28 cellular contexts compared by ENCODE assay signal in the genomic region with DNA sequence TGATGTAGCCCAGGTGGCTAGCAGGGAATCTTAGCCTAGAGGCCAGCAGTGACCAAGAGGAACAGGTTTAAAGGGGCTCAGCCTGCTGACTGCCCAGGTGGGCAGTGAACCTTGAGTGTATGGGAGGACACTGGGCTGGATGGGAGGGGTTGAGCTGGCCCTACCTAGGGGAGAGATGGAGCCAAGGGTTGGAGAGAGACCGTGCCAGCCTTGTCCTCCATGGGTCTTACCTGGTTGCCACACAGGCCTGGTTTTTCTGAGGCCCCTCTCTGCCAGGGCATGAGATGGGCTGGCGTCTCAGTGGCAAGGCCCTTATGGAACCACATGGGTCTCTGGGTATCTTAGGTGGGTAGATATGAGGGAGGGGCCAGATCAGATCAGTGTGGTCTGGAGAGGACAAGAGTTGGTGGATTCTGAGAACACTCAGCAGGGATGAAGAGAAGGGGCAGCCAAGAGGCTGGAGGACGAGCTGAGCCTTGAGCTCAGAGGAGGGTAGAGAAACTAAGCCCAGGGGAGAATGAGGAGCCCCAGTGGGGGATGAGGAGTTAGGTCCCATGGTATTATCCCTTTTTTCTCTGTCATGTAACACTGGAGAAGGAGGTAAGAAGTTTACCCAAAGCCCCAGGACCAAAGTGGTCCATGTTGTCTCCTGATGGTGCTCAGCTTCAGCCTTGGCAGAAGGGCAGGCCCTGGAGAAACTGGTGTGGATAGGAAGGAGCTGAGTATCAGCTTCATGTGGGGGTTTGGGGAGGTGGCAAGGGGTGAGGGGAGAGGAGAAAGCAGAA. TPM values are rescaled to one million over a fixed set of nuclear protein-coding genes. Genes with fewer than 3 reads are reported as not detected.
DNase-seq lines count a peak whose midpoint lies in the region; ATAC-seq, FAIRE-seq and TF ChIP-seq lines count a peak whose summit lies in the region.
"Had no signal": no experiment of that assay in that cellular context is flagged by ENCODE, and none has a peak within 500 bp of the region (broad histone marks: within the 10 kb centered on the region; RNA-seq: fewer than 3 reads in every experiment).

No MANE protein-coding gene starts in this region.

- WGBS in pancreas, 2 donors = 95 to 96% methylated on average over 3 of the region's 3 CpGs

- DNase-seq in activated T-cell treated with anti-CD3 and anti-CD28 coated beads, Interleukin-2, amount 50 U/mL, for 24 hours = no peak
- DNase-seq in activated T-cell treated with anti-CD3 and anti-CD28 coated beads, Interleukin-2, amount 50 U/mL, for 1 hour = no peak
- DNase-seq in activated CD4-positive, alpha-beta memory T cell treated with anti-CD3 and anti-CD28 coated beads for 36 hours = no peak
- DNase-seq in activated naive CD8-positive, alpha-beta T cell treated with anti-CD3 and anti-CD28 coated beads for 36 hours = no peak
- DNase-seq in pancreas (no peak), SW480 (ENCODE audit: low spot score) (no peak)
- DNase-seq: activated CD4-positive, CD25-positive, alpha-beta regulatory T cell; adrenal gland; cortex of kidney; glutamatergic neuron; Karpas-422; NCI-H1694; NCI-H526; nucleus accumbens; retina; T-helper 9 cell; uterus had no signal

- peaks cover 57% of the 10 kb centered on the region for H3K4me1 Mint-ChIP-seq in activated T-cell treated with anti-CD3 and anti-CD28 coated beads, Interleukin-2, amount 50 U/mL, for 24 hours (ENCODE audit: low read depth)
- H3K4me1 Mint-ChIP-seq in activated CD4-positive, alpha-beta memory T cell treated with anti-CD3 and anti-CD28 coated beads for 36 hours (ENCODE audit: low read depth) = peaks cover 9% of the 10 kb centered on the region
- peaks cover 42% of the 10 kb centered on the region for H3K4me1 Mint-ChIP-seq in activated naive CD8-positive, alpha-beta T cell treated with anti-CD3 and anti-CD28 coated beads for 36 hours

- no peak for FAIRE-seq in pancreas (lab: Jason Lieb, UNC)
- FAIRE-seq: endometrium, RCC 7860 had no signal

- no peaks in the 10 kb centered on the region for H3K27me3 Mint-ChIP-seq in activated T-cell treated with anti-CD3 and anti-CD28 coated beads, Interleukin-2, amount 50 U/mL, for 24 hours
- peaks cover 1% of the 10 kb centered on the region for H3K27me3 Mint-ChIP-seq in activated CD4-positive, alpha-beta memory T cell treated with anti-CD3 and anti-CD28 coated beads for 36 hours
- H3K27me3 Mint-ChIP-seq in activated naive CD8-positive, alpha-beta T cell treated with anti-CD3 and anti-CD28 coated beads for 36 hours = no peaks in the 10 kb centered on the region

- ATAC-seq in pancreas = no peak
- ATAC-seq in HG03159 (IDR thresholded peaks at IDR 0.05; ENCODE audit: unreplicated experiment) = no peak
- no peak for ATAC-seq in GM21717 (IDR thresholded peaks at IDR 0.05; ENCODE audit: unreplicated experiment)

- CTCF ChIA-PET in activated CD4-positive, alpha-beta memory T cell treated with anti-CD3 and anti-CD28 coated beads for 36 hours (lab: Charles Lee) = interaction anchor here (0.7 kb wide), 1 partner anchor 111 kb away, joined by 3 read pairs; no protein-coding TSS in a partner anchor

- H3K27ac Mint-ChIP-seq in activated T-cell treated with anti-CD3 and anti-CD28 coated beads, Interleukin-2, amount 50 U/mL, for 24 hours = peak overlapping the region; percentile 97
- peak overlapping the region; percentile 43 for H3K27ac Mint-ChIP-seq in activated CD4-positive, alpha-beta memory T cell treated with anti-CD3 and anti-CD28 coated beads for 36 hours
- H3K27ac Mint-ChIP-seq in activated naive CD8-positive, alpha-beta T cell treated with anti-CD3 and anti-CD28 coated beads for 36 hours = peak overlapping the region; percentile 89

- H3K4me1 ChIP-seq in pancreas = peaks cover 0 to 3% (median 0%) of the 10 kb centered on the region in 3 donors
- H3K4me1 ChIP-seq: adrenal gland, suprapubic skin, uterus had no signal

- peaks cover 54% of the 10 kb centered on the region for H3K36me3 Mint-ChIP-seq in activated T-cell treated with anti-CD3 and anti-CD28 coated beads, Interleukin-2, amount 50 U/mL, for 24 hours (ENCODE audit: low read depth)
- H3K36me3 Mint-ChIP-seq in activated CD4-positive, alpha-beta memory T cell treated with anti-CD3 and anti-CD28 coated beads for 36 hours = peaks cover 26% of the 10 kb centered on the region
- peaks cover 49% of the 10 kb centered on the region for H3K36me3 Mint-ChIP-seq in activated naive CD8-positive, alpha-beta T cell treated with anti-CD3 and anti-CD28 coated beads for 36 hours

- no peaks in the 10 kb centered on the region for H3K27me3 ChIP-seq in pancreas
- H3K27me3 ChIP-seq: adrenal gland; BLaER1 treated with 17β-estradiol and CSF1 and Interleukin-3, amounts not matched to agents 10 nM and 100 nM; suprapubic skin; uterus had no signal

- no peak for TF ChIP-seq CTCF in pancreas (IDR thresholded peaks at IDR 0.05)

- peak overlapping the region in 3 of 4 donors; percentile 20 to 75 (median 69) for H3K27ac ChIP-seq in pancreas
- H3K27ac ChIP-seq: adrenal gland; BLaER1 treated with 17β-estradiol and CSF1 and Interleukin-3, amounts not matched to agents 10 nM and 100 nM; GM23248; suprapubic skin; uterus had no signal

- H3K4me3 ChIP-seq in pancreas = no peak overlapping the region
- H3K4me3 ChIP-seq: adrenal gland; BLaER1 treated with 17β-estradiol and CSF1 and Interleukin-3, amounts not matched to agents 10 nM and 100 nM; GM23248; suprapubic skin; uterus had no signal

- no peaks in the 10 kb centered on the region for H3K9me3 ChIP-seq in pancreas
- H3K9me3 ChIP-seq: adrenal gland; BLaER1 treated with 17β-estradiol and CSF1 and Interleukin-3, amounts not matched to agents 10 nM and 100 nM; suprapubic skin; uterus had no signal

- H3K36me3 ChIP-seq in pancreas = no peaks in the 10 kb centered on the region
- H3K36me3 ChIP-seq: adrenal gland; BLaER1 treated with 17β-estradiol and CSF1 and Interleukin-3, amounts not matched to agents 10 nM and 100 nM; suprapubic skin; uterus had no signal

- H3K4me3 Mint-ChIP-seq in activated T-cell treated with anti-CD3 and anti-CD28 coated beads, Interleukin-2, amount 50 U/mL, for 24 hours = peak overlapping the region; percentile 89
- H3K4me3 Mint-ChIP-seq in activated CD4-positive, alpha-beta memory T cell treated with anti-CD3 and anti-CD28 coated beads for 36 hours = peak overlapping the region; percentile 6
- peak overlapping the region; percentile 86 for H3K4me3 Mint-ChIP-seq in activated naive CD8-positive, alpha-beta T cell treated with anti-CD3 and anti-CD28 coated beads for 36 hours

- POLR2A ChIA-PET in activated CD4-positive, alpha-beta memory T cell treated with anti-CD3 and anti-CD28 coated beads for 36 hours (lab: Charles Lee) = interaction anchor here (1.0 kb wide), 1 partner anchor 32 kb away, joined by 3 read pairs; no protein-coding TSS in a partner anchor

- intact Hi-C loops in activated CD4-positive, alpha-beta memory T cell treated with anti-CD3 and anti-CD28 coated beads for 36 hours (cut with micrococcal nuclease) = no loop called here
- intact Hi-C loops in pancreas (cut with DNase I) = no loop called here

- no peaks in the 10 kb centered on the region for H3K9me3 Mint-ChIP-seq in activated T-cell treated with anti-CD3 and anti-CD28 coated beads, Interleukin-2, amount 50 U/mL, for 24 hours
- H3K9me3 Mint-ChIP-seq in activated CD4-positive, alpha-beta memory T cell treated with anti-CD3 and anti-CD28 coated beads for 36 hours = no peaks in the 10 kb centered on the region
- H3K9me3 Mint-ChIP-seq in activated naive CD8-positive, alpha-beta T cell treated with anti-CD3 and anti-CD28 coated beads for 36 hours = no peaks in the 10 kb centered on the region

RNA-seq across cellular contexts. Expression of a gene that starts 3.7 kb away (rescaled TPM):
- 1,000 to 10,000 TPM; 2,258 to 2,294 TPM for total RNA-seq in activated CD4-positive, alpha-beta memory T cell treated with anti-CD3 and anti-CD28 coated beads for 36 hours
- 1,000 to 10,000 TPM; 1,271 to 1,284 TPM for total RNA-seq in activated naive CD8-positive, alpha-beta T cell treated with anti-CD3 and anti-CD28 coated beads for 36 hours
- total RNA-seq in pancreas = 1 to 10 TPM in 2 of 6 donors, under 1 TPM in 3, not detected in 1; 0.28 to 1.8 (median 0.62) TPM
- polyA plus RNA-seq in pancreas = not detected
- total RNA-seq: Calu3, Daoy, fibroblast of lung, GM23248, lung microvascular endothelial cell had no signal
- polyA plus RNA-seq: fibroblast of lung, GM23248 had no signal

RNA-seq across cellular contexts. Expression of a gene that starts 20.8 kb away (rescaled TPM):
- 10 to 100 TPM; 65.6 to 67.9 TPM for total RNA-seq in activated CD4-positive, alpha-beta memory T cell treated with anti-CD3 and anti-CD28 coated beads for 36 hours
- 10 to 100 TPM; 48.1 to 51.4 TPM for total RNA-seq in activated naive CD8-positive, alpha-beta T cell treated with anti-CD3 and anti-CD28 coated beads for 36 hours
- under 1 TPM in 4 of 6 donors, not detected in 2; 0.28 to 0.90 (median 0.71) TPM for total RNA-seq in pancreas
- under 1 TPM; 0.21 to 0.61 TPM for polyA plus RNA-seq in pancreas
- total RNA-seq: Calu3, Daoy, fibroblast of lung, GM23248, lung microvascular endothelial cell, suprapubic skin had no signal
- polyA plus RNA-seq: fibroblast of lung, GM23248 had no signal

RNA-seq across cellular contexts. Expression of a gene that starts 54.2 kb away (rescaled TPM):
- total RNA-seq in activated CD4-positive, alpha-beta memory T cell treated with anti-CD3 and anti-CD28 coated beads for 36 hours = not detected
- not detected for total RNA-seq in activated naive CD8-positive, alpha-beta T cell treated with anti-CD3 and anti-CD28 coated beads for 36 hours
- 1 to 10 TPM in 2 of 6 donors, under 1 TPM in 2, not detected in 2; 0.14 to 3.5 (median 1.5) TPM for total RNA-seq in pancreas
- under 1 TPM in 1 of 2 donors, not detected in 1; 0.14 TPM for polyA plus RNA-seq in pancreas
- total RNA-seq: Calu3, Daoy, fibroblast of lung, GM23248, lung microvascular endothelial cell had no signal
- polyA plus RNA-seq: fibroblast of lung, GM23248 had no signal

Comparison
In these comparisons a context has a peak if more than half of its experiments do, and no peak if none do; other contexts are left out.
1. H3K27ac Mint-ChIP-seq: peak in every context shown above with its lines; median percentile 97 in activated T-cell treated with anti-CD3 and anti-CD28 coated beads, Interleukin-2, amount 50 U/mL, for 24 hours; 89 in activated naive CD8-positive, alpha-beta T cell treated with anti-CD3 and anti-CD28 coated beads for 36 hours; 43 in activated CD4-positive, alpha-beta memory T cell treated with anti-CD3 and anti-CD28 coated beads for 36 hours.
2. H3K4me3 Mint-ChIP-seq: peak in every context shown above with its lines; median percentile 89 in activated T-cell treated with anti-CD3 and anti-CD28 coated beads, Interleukin-2, amount 50 U/mL, for 24 hours; 86 in activated naive CD8-positive, alpha-beta T cell treated with anti-CD3 and anti-CD28 coated beads for 36 hours; 6 in activated CD4-positive, alpha-beta memory T cell treated with anti-CD3 and anti-CD28 coated beads for 36 hours.
3. RNA of a gene that starts 3.7 kb away (total RNA-seq): 2,258 to 2,294 TPM in activated CD4-positive, alpha-beta memory T cell treated with anti-CD3 and anti-CD28 coated beads for 36 hours and 1,271 to 1,284 TPM in activated naive CD8-positive, alpha-beta T cell treated with anti-CD3 and anti-CD28 coated beads for 36 hours; 0.28 to 1.8 TPM in pancreas; every median in the first group is over 100 times any median in the second.
4. RNA of a gene that starts 20.8 kb away (total RNA-seq): 65.6 to 67.9 TPM in activated CD4-positive, alpha-beta memory T cell treated with anti-CD3 and anti-CD28 coated beads for 36 hours and 48.1 to 51.4 TPM in activated naive CD8-positive, alpha-beta T cell treated with anti-CD3 and anti-CD28 coated beads for 36 hours; 0.28 to 0.90 TPM in pancreas; every median in the first group is over 10 times any median in the second.